1 cellular context compared by ENCODE assay signal in genomic region chr1:47230692-47231313, GRCh38.
TF ChIP-seq lines count a peak whose summit lies in the region.

No MANE protein-coding gene starts in this region.

TF ChIP-seq in GM23338, 12 proteins besides CTCF, POLR2A, EP300 and RAD21 (continued from another document):
- no peak for TF ChIP-seq ZNF462 (CRISPR knock-in tag; IDR thresholded peaks at IDR 0.05)
- TF ChIP-seq EZH2phosphoT487 (IDR thresholded peaks at IDR 0.05; ENCODE audit: unreplicated experiment): peak; percentile 86
- peak; percentile 97 for TF ChIP-seq EZH2 (IDR thresholded peaks at IDR 0.05; ENCODE audit: low read depth, unreplicated experiment)
- TF ChIP-seq REST (IDR thresholded peaks at IDR 0.05; ENCODE audit: unreplicated experiment): no peak
- no peak for TF ChIP-seq STAT1 (IDR thresholded peaks at IDR 0.05; ENCODE audit: unreplicated experiment)
TF ChIP-seq in GM23338: peak in this region for 3.
